Comparison of ENCODE assay signal across 9 cellular contexts in the genomic region with DNA sequence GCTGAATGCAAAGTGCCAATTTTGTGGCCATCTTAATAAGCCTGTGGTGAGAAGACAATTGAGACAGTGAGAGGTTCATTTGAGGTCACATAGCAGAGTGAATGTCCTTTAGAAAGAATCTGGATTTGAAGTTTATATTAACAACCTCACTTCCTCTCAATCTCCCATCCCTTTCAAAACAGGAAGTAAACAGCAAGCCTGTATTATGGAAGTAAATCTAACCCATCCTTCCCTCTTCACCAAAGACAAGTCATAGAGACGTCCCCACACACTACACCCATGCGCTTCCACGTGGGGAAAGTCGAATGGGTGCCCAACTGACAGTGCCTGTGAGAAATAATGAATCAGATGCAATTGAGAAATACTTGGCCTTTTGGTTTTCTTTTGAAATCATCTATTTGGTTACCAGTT. TPM values are rescaled to one million over a fixed set of nuclear protein-coding genes. Genes with fewer than 3 reads are reported as not detected.
DNase-seq lines count a peak whose midpoint lies in the region; ATAC-seq and TF ChIP-seq lines count a peak whose summit lies in the region.
"Had no signal": no experiment of that assay in that cellular context is flagged by ENCODE, and none has a peak within 500 bp of the region (broad histone marks: within the 10 kb centered on the region; RNA-seq: fewer than 3 reads in every experiment).

No MANE protein-coding gene starts in this region.

- H3K36me3 ChIP-seq in GM23338 (ENCODE audit: insufficient read depth): no peaks in the 10 kb centered on the region
- H3K36me3 ChIP-seq: ascending aorta had no signal

- no peaks in the 10 kb centered on the region for H3F3A ChIP-seq in GM23338 (replicated peaks; ENCODE audit: low read depth)

- no peak overlapping the region for H3K4me2 ChIP-seq in GM23338

- H3K79me2 ChIP-seq in GM23338 (replicated peaks; ENCODE audit: insufficient read depth): no peaks in the 10 kb centered on the region

- H3K36me3 Mint-ChIP-seq in GM23338 (ENCODE audit: low read depth): no peaks in the 10 kb centered on the region
- H3K36me3 Mint-ChIP-seq in activated B cell treated with CpG ODN at 0.5 μM for 24 hours (ENCODE audit: low read depth): peaks cover 12% of the 10 kb centered on the region

- ATAC-seq in GM23338: no peak
- ATAC-seq in activated B cell treated with CpG ODN at 0.5 μM for 24 hours (ENCODE audit: low read depth): no peak
- no peak for ATAC-seq in HG03135 (IDR thresholded peaks at IDR 0.05; ENCODE audit: unreplicated experiment)

- H3K4me3 Mint-ChIP-seq in GM23338: no peak overlapping the region
- no peak overlapping the region for H3K4me3 Mint-ChIP-seq in activated B cell treated with CpG ODN at 0.5 μM for 24 hours

- POLR2A ChIA-PET in activated B cell treated with CpG ODN at 0.5 μM for 24 hours (lab: Charles Lee): no interaction called here

- H3K9me3 Mint-ChIP-seq in GM23338 (no peaks in the 10 kb centered on the region), activated B cell treated with CpG ODN at 0.5 μM for 24 hours (no peaks in the 10 kb centered on the region)

- H3K27me3 Mint-ChIP-seq in GM23338 (ENCODE audit: insufficient read depth, low read depth, poor library complexity) (peaks cover 13% of the 10 kb centered on the region), activated B cell treated with CpG ODN at 0.5 μM for 24 hours (no peaks in the 10 kb centered on the region)

- DNase-seq in GM23338 (ENCODE audit: low spot score) (no peak), activated B cell treated with CpG ODN at 0.5 μM for 24 hours (no peak), fibroblast of villous mesenchyme (ENCODE audit: low read depth) (peak; percentile 57), T-helper 9 cell (no peak), NCI-H69 (lab: John Stamatoyannopoulos, UW) (no peak), RKO (ENCODE audit: low spot score) (no peak)
- peak; percentile 55 for DNase-seq in stimulated activated CD4-positive, alpha-beta T cell treated with anti-CD3 and anti-CD28 coated beads, Interleukin-2, amount 100 ng/mL, for 4 hours (ENCODE audit: low read depth)

- intact Hi-C loops in activated B cell treated with CpG ODN at 0.5 μM for 24 hours (cut with micrococcal nuclease): loop anchor here (5.0 kb wide), 1 partner anchor 37 kb away; no protein-coding TSS in a partner anchor

- H3K4me1 ChIP-seq in GM23338 (ENCODE audit: insufficient read depth): peaks cover 16% of the 10 kb centered on the region
- H3K4me1 ChIP-seq: ascending aorta had no signal

- H4K20me1 ChIP-seq in GM23338 (replicated peaks; ENCODE audit: insufficient read depth): no peaks in the 10 kb centered on the region

- CTCF ChIA-PET in activated B cell treated with CpG ODN at 0.5 μM for 24 hours (lab: Charles Lee): no interaction called here

- H3K27ac ChIP-seq in GM23338 (ENCODE audit: low read depth): no peak overlapping the region
- H3K27ac ChIP-seq: ascending aorta had no signal

- no peak overlapping the region; the same call in 1 of the 2 replicates for H3K27ac Mint-ChIP-seq in GM23338
- H3K27ac Mint-ChIP-seq in activated B cell treated with CpG ODN at 0.5 μM for 24 hours: peak overlapping the region; percentile 75

- H3K27me3 ChIP-seq in GM23338 (ENCODE audit: insufficient read depth): no peaks in the 10 kb centered on the region
- H3K27me3 ChIP-seq: ascending aorta had no signal

- no peak for TF ChIP-seq CTCF in GM23338 (conservative IDR thresholded peaks at IDR 0.05; ENCODE audit: low read depth in 2 of 2)
- TF ChIP-seq CTCF in activated B cell treated with CpG ODN at 0.5 μM for 24 hours (IDR thresholded peaks at IDR 0.05): no peak
- TF ChIP-seq CTCF in fibroblast of villous mesenchyme (IDR thresholded peaks at IDR 0.05; ENCODE audit: insufficient read depth, low read depth, low read length): no peak

- peak overlapping the region; percentile 15; the same call in 1 of the 2 replicates for H2AFZ ChIP-seq in GM23338

- H3K4me1 Mint-ChIP-seq in GM23338: peaks cover 24% of the 10 kb centered on the region
- H3K4me1 Mint-ChIP-seq in activated B cell treated with CpG ODN at 0.5 μM for 24 hours: peaks cover 50% of the 10 kb centered on the region

- no peak overlapping the region for H3K4me3 ChIP-seq in GM23338
- no peak overlapping the region for H3K4me3 ChIP-seq in fibroblast of villous mesenchyme (ENCODE audit: low read depth, low read length)
- H3K4me3 ChIP-seq: ascending aorta had no signal

- no peaks in the 10 kb centered on the region for H3K9me2 ChIP-seq in GM23338 (ENCODE audit: insufficient read depth)

TF ChIP-seq in GM23338, 12 proteins besides CTCF, POLR2A, EP300 and RAD21 (continues in another document):
- TF ChIP-seq EZH2phosphoT487 (IDR thresholded peaks at IDR 0.05; ENCODE audit: unreplicated experiment) (no peak), EZH2 (IDR thresholded peaks at IDR 0.05; ENCODE audit: low read depth, unreplicated experiment) (no peak), ZNF114 (CRISPR knock-in tag; IDR thresholded peaks at IDR 0.05) (no peak), STAT1 (IDR thresholded peaks at IDR 0.05; ENCODE audit: unreplicated experiment) (no peak), CREB1 (CRISPR knock-in tag; IDR thresholded peaks at IDR 0.05; ENCODE audit: low read depth) (no peak), NANOG (IDR thresholded peaks at IDR 0.05; ENCODE audit: borderline replicate concordance) (no peak)
- TF ChIP-seq, protein P1, sequence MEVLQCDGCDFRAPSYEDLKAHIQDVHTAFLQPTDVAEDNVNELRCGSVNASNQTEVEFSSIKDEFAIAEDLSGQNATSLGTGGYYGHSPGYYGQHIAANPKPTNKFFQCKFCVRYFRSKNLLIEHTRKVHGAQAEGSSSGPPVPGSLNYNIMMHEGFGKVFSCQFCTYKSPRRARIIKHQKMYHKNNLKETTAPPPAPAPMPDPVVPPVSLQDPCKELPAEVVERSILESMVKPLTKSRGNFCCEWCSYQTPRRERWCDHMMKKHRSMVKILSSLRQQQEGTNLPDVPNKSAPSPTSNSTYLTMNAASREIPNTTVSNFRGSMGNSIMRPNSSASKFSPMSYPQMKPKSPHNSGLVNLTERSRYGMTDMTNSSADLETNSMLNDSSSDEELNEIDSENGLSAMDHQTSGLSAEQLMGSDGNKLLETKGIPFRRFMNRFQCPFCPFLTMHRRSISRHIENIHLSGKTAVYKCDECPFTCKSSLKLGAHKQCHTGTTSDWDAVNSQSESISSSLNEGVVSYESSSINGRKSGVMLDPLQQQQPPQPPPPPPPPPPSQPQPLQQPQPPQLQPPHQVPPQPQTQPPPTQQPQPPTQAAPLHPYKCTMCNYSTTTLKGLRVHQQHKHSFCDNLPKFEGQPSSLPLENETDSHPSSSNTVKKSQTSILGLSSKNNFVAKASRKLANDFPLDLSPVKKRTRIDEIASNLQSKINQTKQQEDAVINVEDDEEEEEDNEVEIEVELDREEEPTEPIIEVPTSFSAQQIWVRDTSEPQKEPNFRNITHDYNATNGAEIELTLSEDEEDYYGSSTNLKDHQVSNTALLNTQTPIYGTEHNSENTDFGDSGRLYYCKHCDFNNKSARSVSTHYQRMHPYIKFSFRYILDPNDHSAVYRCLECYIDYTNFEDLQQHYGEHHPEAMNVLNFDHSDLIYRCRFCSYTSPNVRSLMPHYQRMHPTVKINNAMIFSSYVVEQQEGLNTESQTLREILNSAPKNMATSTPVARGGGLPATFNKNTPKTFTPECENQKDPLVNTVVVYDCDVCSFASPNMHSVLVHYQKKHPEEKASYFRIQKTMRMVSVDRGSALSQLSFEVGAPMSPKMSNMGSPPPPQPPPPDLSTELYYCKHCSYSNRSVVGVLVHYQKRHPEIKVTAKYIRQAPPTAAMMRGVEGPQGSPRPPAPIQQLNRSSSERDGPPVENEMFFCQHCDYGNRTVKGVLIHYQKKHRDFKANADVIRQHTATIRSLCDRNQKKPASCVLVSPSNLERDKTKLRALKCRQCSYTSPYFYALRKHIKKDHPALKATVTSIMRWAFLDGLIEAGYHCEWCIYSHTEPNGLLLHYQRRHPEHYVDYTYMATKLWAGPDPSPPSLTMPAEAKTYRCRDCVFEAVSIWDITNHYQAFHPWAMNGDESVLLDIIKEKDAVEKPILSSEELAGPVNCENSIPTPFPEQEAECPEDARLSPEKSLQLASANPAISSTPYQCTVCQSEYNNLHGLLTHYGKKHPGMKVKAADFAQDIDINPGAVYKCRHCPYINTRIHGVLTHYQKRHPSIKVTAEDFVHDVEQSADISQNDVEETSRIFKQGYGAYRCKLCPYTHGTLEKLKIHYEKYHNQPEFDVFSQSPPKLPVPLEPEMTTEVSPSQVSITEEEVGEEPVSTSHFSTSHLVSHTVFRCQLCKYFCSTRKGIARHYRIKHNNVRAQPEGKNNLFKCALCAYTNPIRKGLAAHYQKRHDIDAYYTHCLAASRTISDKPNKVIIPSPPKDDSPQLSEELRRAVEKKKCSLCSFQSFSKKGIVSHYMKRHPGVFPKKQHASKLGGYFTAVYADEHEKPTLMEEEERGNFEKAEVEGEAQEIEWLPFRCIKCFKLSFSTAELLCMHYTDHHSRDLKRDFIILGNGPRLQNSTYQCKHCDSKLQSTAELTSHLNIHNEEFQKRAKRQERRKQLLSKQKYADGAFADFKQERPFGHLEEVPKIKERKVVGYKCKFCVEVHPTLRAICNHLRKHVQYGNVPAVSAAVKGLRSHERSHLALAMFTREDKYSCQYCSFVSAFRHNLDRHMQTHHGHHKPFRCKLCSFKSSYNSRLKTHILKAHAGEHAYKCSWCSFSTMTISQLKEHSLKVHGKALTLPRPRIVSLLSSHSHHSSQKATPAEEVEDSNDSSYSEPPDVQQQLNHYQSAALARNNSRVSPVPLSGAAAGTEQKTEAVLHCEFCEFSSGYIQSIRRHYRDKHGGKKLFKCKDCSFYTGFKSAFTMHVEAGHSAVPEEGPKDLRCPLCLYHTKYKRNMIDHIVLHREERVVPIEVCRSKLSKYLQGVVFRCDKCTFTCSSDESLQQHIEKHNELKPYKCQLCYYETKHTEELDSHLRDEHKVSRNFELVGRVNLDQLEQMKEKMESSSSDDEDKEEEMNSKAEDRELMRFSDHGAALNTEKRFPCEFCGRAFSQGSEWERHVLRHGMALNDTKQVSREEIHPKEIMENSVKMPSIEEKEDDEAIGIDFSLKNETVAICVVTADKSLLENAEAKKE (CRISPR knock-in tag; IDR thresholded peaks at IDR 0.05): no peak

RNA-seq across cellular contexts. Expression of a gene that starts 28.8 kb away (rescaled TPM):
- total RNA-seq in GM23338 (2014; rRNA removed; shearing (Covaris generic)): 24.5 and 30.9 TPM in 2 replicates
- polyA plus RNA-seq in GM23338 (2016; fragmentation: Nextera tagmentation; extraction: Ambion mirVana): 19.1 and 19.7 TPM in 2 replicates
- total RNA-seq in activated B cell treated with CpG ODN at 0.5 μM for 24 hours: 70.7 and 75.2 TPM in 2 replicates
- 25.8 and 42.3 TPM in 2 replicates for total RNA-seq in fibroblast of villous mesenchyme

RNA-seq across cellular contexts. Expression of a gene that starts 49.1 kb away (rescaled TPM):
- 32.7 and 33.7 TPM in 2 replicates for total RNA-seq in GM23338 (2014; rRNA removed; shearing (Covaris generic))
- 30.3 and 35.3 TPM in 2 replicates for polyA plus RNA-seq in GM23338 (2016; fragmentation: Nextera tagmentation; extraction: Ambion mirVana)
- total RNA-seq in activated B cell treated with CpG ODN at 0.5 μM for 24 hours: 39.5 and 43.2 TPM in 2 replicates
- 13.2 and 20.7 TPM in 2 replicates for total RNA-seq in fibroblast of villous mesenchyme

RNA-seq across cellular contexts. Expression of a gene that starts 49.5 kb away (rescaled TPM):
- 39.3 and 47.2 TPM in 2 replicates for total RNA-seq in GM23338 (2014; rRNA removed; shearing (Covaris generic))
- polyA plus RNA-seq in GM23338 (2016; fragmentation: Nextera tagmentation; extraction: Ambion mirVana): 18.1 and 20.1 TPM in 2 replicates
- total RNA-seq in activated B cell treated with CpG ODN at 0.5 μM for 24 hours (21.1 and 22.2 TPM in 2 replicates), fibroblast of villous mesenchyme (31.9 and 40.2 TPM in 2 replicates)

Comparison
In these comparisons a context has a peak if more than half of its experiments do, and no peak if none do; other contexts are left out.
1. DNase-seq: peak in fibroblast of villous mesenchyme (single experiment) and stimulated activated CD4-positive, alpha-beta T cell treated with anti-CD3 and anti-CD28 coated beads, Interleukin-2, amount 100 ng/mL, for 4 hours (single experiment); none in GM23338 (single experiment), activated B cell treated with CpG ODN at 0.5 μM for 24 hours (single experiment), T-helper 9 cell (single experiment), NCI-H69 (single experiment) and RKO (single experiment).